In genomic region chr16:27242868-27243590, GRCh38 we compare ENCODE assay signal across 8 cellular contexts. TPM values are rescaled to one million over a fixed set of nuclear protein-coding genes. Genes with fewer than 3 reads are reported as not detected.
DNase-seq lines count a peak whose midpoint lies in the region; ATAC-seq and TF ChIP-seq lines count a peak whose summit lies in the region.

No MANE protein-coding gene starts in this region.

- H3K9me3 Mint-ChIP-seq in CD4-positive, alpha-beta memory T cell, result no peaks in the 10 kb centered on the region

- peaks cover 61% of the 10 kb centered on the region for H3K4me1 ChIP-seq in CD4-positive, alpha-beta memory T cell (ENCODE audit: insufficient read depth, low read length)
- H3K4me1 ChIP-seq in gastroesophageal sphincter (peaks cover 0 to 93% (median 23%) of the 10 kb centered on the region in 3 donors), parathyroid adenoma (peaks cover 22% of the 10 kb centered on the region)

- CTCF ChIA-PET in CD4-positive, alpha-beta memory T cell (lab: Charles Lee; ENCODE audit: partially characterized antibody), result interaction anchor here (1.1 to 4.0 kb wide), 5 partner anchors 8 to 125 kb away, joined by 3 to 21 read pairs (median 5); no protein-coding TSS in a partner anchor

- H2AFZ ChIP-seq in parathyroid adenoma, result no peak overlapping the region

- DNase-seq in CD4-positive, alpha-beta memory T cell, result peak in 2 of 5 donors; percentile 33 to 37
- peak; percentile 89 for DNase-seq in HT1080 (ENCODE audit: low read depth)
- DNase-seq in activated CD8-positive, alpha-beta memory T cell treated with anti-CD3 and anti-CD28 coated beads for 24 hours, result peak; percentile 62
- no peak for DNase-seq in NCI-H2081 treated with DMSO at 0.1 percent for 48 hours (lab: John Stamatoyannopoulos, UW)
- no peak for DNase-seq in middle frontal gyrus (ENCODE audit: extremely low spot score, low spot score)

- WGBS in gastroesophageal sphincter (ENCODE audit: low coverage in 1 of 2), 2 donors, result 0 to 5% methylated on average over 4 to 7 of the region's 13 CpGs

- no peak overlapping the region for H3K9ac ChIP-seq in parathyroid adenoma

- H3K36me3 Mint-ChIP-seq in CD4-positive, alpha-beta memory T cell, result peaks cover 15% of the 10 kb centered on the region in 2 donors

- TF ChIP-seq CTCF in gastroesophageal sphincter (IDR thresholded peaks at IDR 0.05) (peak in 2 of 4 experiments; percentile 22 to 29), parathyroid adenoma (IDR thresholded peaks at IDR 0.05) (no peak)

- POLR2A ChIA-PET in CD4-positive, alpha-beta memory T cell (lab: Charles Lee; ENCODE audit: partially characterized antibody), result interaction anchor here (0.7 to 4.6 kb wide), 6 partner anchors 7 to 161 kb away, joined by 3 to 30 read pairs (median 4); partner anchors contain the start of gene NSMCE1

- no peaks in the 10 kb centered on the region for H3K36me3 ChIP-seq in CD4-positive, alpha-beta memory T cell (ENCODE audit: insufficient read depth, low read length)
- H3K36me3 ChIP-seq in gastroesophageal sphincter (no peaks in the 10 kb centered on the region), parathyroid adenoma (ENCODE audit: control insufficient read depth, insufficient read depth, low read length) (no peaks in the 10 kb centered on the region)

- no peak for TF ChIP-seq EP300 in gastroesophageal sphincter (IDR thresholded peaks at IDR 0.05)

- H3K4me2 ChIP-seq in parathyroid adenoma (ENCODE audit: low read length), result peak overlapping the region; percentile 43

- peaks cover 52 to 93% (median 75%) of the 10 kb centered on the region in 4 donors for H3K4me1 Mint-ChIP-seq in CD4-positive, alpha-beta memory T cell

- ATAC-seq in gastroesophageal sphincter (peak; percentile 78), GM19324 (IDR thresholded peaks at IDR 0.05; ENCODE audit: low FRiP score, unreplicated experiment) (no peak)

- no peaks in the 10 kb centered on the region for H3K9me3 ChIP-seq in CD4-positive, alpha-beta memory T cell (ENCODE audit: control insufficient read depth in 1 of 2, low read length in 2 of 2)
- H3K9me3 ChIP-seq in gastroesophageal sphincter, result no peaks in the 10 kb centered on the region
- no peaks in the 10 kb centered on the region for H3K9me3 ChIP-seq in parathyroid adenoma (ENCODE audit: control insufficient read depth, low read length)

- no peak overlapping the region for H3K4me3 ChIP-seq in CD4-positive, alpha-beta memory T cell (ENCODE audit: low read length in 2 of 2)
- H3K4me3 ChIP-seq in gastroesophageal sphincter (peak overlapping the region; percentile 1 to 30), parathyroid adenoma (ENCODE audit: low read depth, low read length) (peak overlapping the region; percentile 30)

- H3K4me3 Mint-ChIP-seq in CD4-positive, alpha-beta memory T cell, result peak overlapping the region in 7 of 8 donors; percentile 52 to 82 (median 63)

- no peaks in the 10 kb centered on the region for H3K27me3 ChIP-seq in CD4-positive, alpha-beta memory T cell (ENCODE audit: insufficient read depth, low read length)
- H3K27me3 ChIP-seq in gastroesophageal sphincter (no peaks in the 10 kb centered on the region), parathyroid adenoma (ENCODE audit: control insufficient read depth, insufficient read depth, low read length) (no peaks in the 10 kb centered on the region)

- H3K27ac Mint-ChIP-seq in CD4-positive, alpha-beta memory T cell, result peak overlapping the region; percentile 4 to 91 (median 85)

- H3K27me3 Mint-ChIP-seq in CD4-positive, alpha-beta memory T cell, result no peaks in the 10 kb centered on the region

- peaks cover 16% of the 10 kb centered on the region for H3K79me2 ChIP-seq in parathyroid adenoma

- no peak for TF ChIP-seq POLR2A in gastroesophageal sphincter (IDR thresholded peaks at IDR 0.05)

- peak overlapping the region; percentile 25 for H3K27ac ChIP-seq in CD4-positive, alpha-beta memory T cell (ENCODE audit: low read depth, low read length)
- peak overlapping the region; percentile 74 to 85 (median 82) for H3K27ac ChIP-seq in gastroesophageal sphincter
- H3K27ac ChIP-seq in parathyroid adenoma, result peak overlapping the region; percentile 38

- intact Hi-C loops in CD4-positive, alpha-beta memory T cell (cut with micrococcal nuclease), result no loop called here

RNA-seq across cellular contexts. Expression of gene NSMCE1, which starts 25.5 kb away (rescaled TPM):
- 10 to 100 TPM; 66.6 to 70.7 TPM for total RNA-seq in CD4-positive, alpha-beta memory T cell
- polyA plus RNA-seq in CD4-positive, alpha-beta memory T cell, result 100 to 1,000 TPM; 142 to 202 TPM
- total RNA-seq in HT1080 (2014; rRNA removed; shearing (Covaris generic)), result 68.3 and 73.3 TPM in 2 replicates
- polyA plus RNA-seq in HT1080 (2015; cell fraction: cytosol; rRNA removed), result 85.7 and 86.0 TPM in 2 replicates
- polyA plus RNA-seq in HT1080 (2015; cell fraction: nucleus; rRNA removed), result 47.0 and 55.4 TPM in 2 replicates
- total RNA-seq in gastroesophageal sphincter, result 10 to 100 TPM; 48.4 to 66.0 (median 63.3) TPM

RNA-seq across cellular contexts. Expression of gene KDM8, which starts 39.7 kb away (rescaled TPM):
- total RNA-seq in CD4-positive, alpha-beta memory T cell, result 10 to 100 TPM; 28.6 to 31.0 TPM
- polyA plus RNA-seq in CD4-positive, alpha-beta memory T cell, result 1 to 10 TPM; 4.8 to 8.1 TPM
- total RNA-seq in HT1080 (2014; rRNA removed; shearing (Covaris generic)), result 4.7 and 6.0 TPM in 2 replicates
- polyA plus RNA-seq in HT1080 (2015; cell fraction: cytosol; rRNA removed), result 3.6 and 3.9 TPM in 2 replicates
- polyA plus RNA-seq in HT1080 (2015; cell fraction: nucleus; rRNA removed), result 8.5 and 10.2 TPM in 2 replicates
- 10 to 100 TPM in 1 of 4 donors, 1 to 10 TPM in 3; 1.9 to 12.0 (median 4.0) TPM for total RNA-seq in gastroesophageal sphincter

Comparison
In these comparisons a context has a peak if more than half of its experiments do, and no peak if none do; other contexts are left out.
1. DNase-seq: peak in HT1080 (single experiment) and activated CD8-positive, alpha-beta memory T cell treated with anti-CD3 and anti-CD28 coated beads for 24 hours (single experiment); none in NCI-H2081 treated with DMSO at 0.1 percent for 48 hours (single experiment) and middle frontal gyrus (single experiment).
2. H3K27ac ChIP-seq: peak in every context shown above with its lines; median percentile 82 in gastroesophageal sphincter; 38 in parathyroid adenoma; 25 in CD4-positive, alpha-beta memory T cell.
3. H3K4me3 ChIP-seq: peak in gastroesophageal sphincter (2 of 2) and parathyroid adenoma (single experiment); none in CD4-positive, alpha-beta memory T cell (0 of 2).